30 cellular contexts compared by ENCODE assay signal in genomic region chr17:17447264-17447663, GRCh38. TPM values are rescaled to one million over a fixed set of nuclear protein-coding genes. Genes with fewer than 3 reads are reported as not detected.
DNase-seq lines count a peak whose midpoint lies in the region; ATAC-seq, FAIRE-seq and TF ChIP-seq lines count a peak whose summit lies in the region.
"Had no signal": no experiment of that assay in that cellular context is flagged by ENCODE, and none has a peak within 500 bp of the region (broad histone marks: within the 10 kb centered on the region; RNA-seq: fewer than 3 reads in every experiment).

No MANE protein-coding gene starts in this region.

- H3K4me3 Mint-ChIP-seq in stimulated activated memory B cell treated with anti-CD40 and anti-IgM and Interleukin-4, amounts not matched to agents 10 μg/mL and 1 μg/mL and 100 μg/mL, for 72 hours = no peak overlapping the region
- H3K4me3 Mint-ChIP-seq: activated CD8-positive, alpha-beta T cell treated with anti-CD3 and anti-CD28 coated beads for 36 hours; activated naive CD4-positive, alpha-beta T cell treated with anti-CD3 and anti-CD28 coated beads, Interleukin-2, amount 10 ng/mL, durations not matched to agents 7 days and 5 days; CD8-positive, alpha-beta memory T cell; mesothelial cell of epicardium had no signal

- CTCF ChIA-PET in PC-9 (lab: Charles Lee) (no interaction called here), HepG2 (lab: Yijun Ruan, JAX; ENCODE audit: low intra/inter-chr PET ratio, low total read pairs) (no interaction called here)

- H2AFZ ChIP-seq in PC-9 = no peak overlapping the region
- H2AFZ ChIP-seq in HepG2 (ENCODE audit: low read length) = no peak overlapping the region
- H2AFZ ChIP-seq: hepatocyte had no signal

- 0 out of 4 replicates have a peak, but pooled peaks of 1 of the 2 experiments have one; percentile 23 for TF ChIP-seq EP300 in HepG2 (IDR thresholded peaks at IDR 0.05; ENCODE audit: low read depth in 2 of 2, low read length in 2 of 2)
- TF ChIP-seq EP300 in HepG2 (CRISPR knock-in tag; IDR thresholded peaks at IDR 0.05; ENCODE audit: borderline replicate concordance) = no peak

- no TSS peak for BruUV-seq in PC-9 (replicated peaks; lab: Mats Ljungman, UMichigan)
- no TSS peak for BruUV-seq in HepG2 (replicated peaks; lab: Mats Ljungman, UMichigan)

- H3K27me3 Mint-ChIP-seq in stimulated activated memory B cell treated with anti-CD40 and anti-IgM and Interleukin-4, amounts not matched to agents 10 μg/mL and 1 μg/mL and 100 μg/mL, for 72 hours = peaks cover 69% of the 10 kb centered on the region

- no peak overlapping the region for H3K9ac ChIP-seq in BLaER1
- H3K9ac ChIP-seq in HepG2 (ENCODE audit: insufficient read depth, low read depth, low read length) = peak overlapping the region; percentile 62

- H3K9me2 ChIP-seq in PC-9 (ENCODE audit: insufficient read depth) = no peaks in the 10 kb centered on the region

- no peak for TF ChIP-seq RAD21 in HepG2 (CRISPR knock-in tag; IDR thresholded peaks at IDR 0.05)

- H3K4me2 ChIP-seq in BLaER1 = peak overlapping the region; percentile 70
- peak overlapping the region; percentile 39 for H3K4me2 ChIP-seq in PC-9
- peak overlapping the region; percentile 84 for H3K4me2 ChIP-seq in HepG2 (ENCODE audit: low read depth, low read length)

- no peak for FAIRE-seq in HepG2 (lab: Jason Lieb, UNC)
- FAIRE-seq: GM12892, RCC 7860 had no signal

- in situ Hi-C loops in HepG2 (cut with HindIII; ENCODE audit: extremely low pct_ligation_motif_present, low pct_unique_long_range_greater_than_20kb) = loop anchor here (5.0 kb wide), 1 partner anchor 90 kb away; no protein-coding TSS in a partner anchor

- intact Hi-C loops in PC-9 (cut with micrococcal nuclease; ENCODE audit: unreplicated experiment) = no loop called here
- intact Hi-C loops in HepG2 (cut with micrococcal nuclease; ENCODE audit: unreplicated experiment) = loop anchor here (5.0 kb wide), 1 partner anchor 50 kb away; the partner anchor contains the start of gene RASD1
- intact Hi-C loops in spleen (cut with DNase I; ENCODE audit: low total_unique reads) = no loop called here

- POLR2A ChIA-PET in PC-9 (lab: Charles Lee; ENCODE audit: unreplicated experiment) (no interaction called here), HepG2 (lab: Yijun Ruan, JAX) (interaction anchor here (0.6 to 5.2 kb wide), 11 partner anchors 12 to 91 kb away, joined by 3 to 57 read pairs (median 5); partner anchors contain the start of gene RASD1)

- H3K27me3 ChIP-seq in BLaER1 (no peaks in the 10 kb centered on the region), PC-9 (ENCODE audit: insufficient read depth, low read depth) (peaks cover 48% of the 10 kb centered on the region), HepG2 (ENCODE audit: control insufficient read depth in 1 of 2, insufficient read depth in 2 of 2, low read length in 2 of 2) (0 out of 5 replicates have a peak, but pooled peaks cover 0 to 13% of the 10 kb centered on the region in 2 experiments), spleen (replicated peaks in 1 of 7) (no peaks in the 10 kb centered on the region)
- H3K27me3 ChIP-seq: brain microvascular endothelial cell, hepatocyte, neutrophil, sigmoid colon, upper lobe of left lung had no signal

- no peak for TF ChIP-seq CTCF in PC-9 (conservative IDR thresholded peaks at IDR 0.05)
- TF ChIP-seq CTCF in HepG2 (CRISPR knock-in tag; IDR thresholded peaks at IDR 0.05) = no peak
- no peak for TF ChIP-seq CTCF in spleen (IDR thresholded peaks at IDR 0.05 in 8 of 11, conservative IDR thresholded peaks at IDR 0.05 in 3 of 11)

- H3K4me1 ChIP-seq in BLaER1 (peaks cover 35% of the 10 kb centered on the region), PC-9 (replicated peaks; ENCODE audit: insufficient read depth) (peaks cover 47% of the 10 kb centered on the region), HepG2 (ENCODE audit: insufficient read depth, low read length) (peaks cover 86% of the 10 kb centered on the region), spleen (peaks cover 0 to 21% (median 3%) of the 10 kb centered on the region in 6 donors)
- H3K4me1 ChIP-seq: HAP-1, psoas muscle, sigmoid colon had no signal

- DNase-seq in PC-9 (no peak), HepG2 (ENCODE audit: low spot score) (no peak), spleen (no peak), T-helper 9 cell (no peak), NCI-H1105 (lab: John Stamatoyannopoulos, UW) (no peak), NCI-H526 treated with DMSO at 0.1 percent for 48 hours (lab: John Stamatoyannopoulos, UW) (no peak)
- DNase-seq: activated CD8-positive, alpha-beta memory T cell treated with anti-CD3 and anti-CD28 coated beads, Interleukin-2, amount 50 U/mL, for 48 hours; activated CD8-positive, alpha-beta T cell treated with anti-CD3 and anti-CD28 coated beads for 36 hours; activated naive CD4-positive, alpha-beta T cell treated with anti-CD3 and anti-CD28 coated beads, Interleukin-2, amount 10 ng/mL, durations not matched to agents 7 days and 5 days; brain microvascular endothelial cell; CD8-positive, alpha-beta memory T cell; Kasumi-1; left colon; NCI-H1436 treated with DMSO at 0.1 percent for 48 hours; NCI-H226; NCI-H748 treated with DMSO at 0.1 percent for 48 hours; psoas muscle; sigmoid colon; stimulated activated CD4-positive, alpha-beta T cell treated with anti-CD3 and anti-CD28 coated beads, Interleukin-4, amount 100 ng/mL, for 1 hour; T-helper 2 cell had no signal

- H3K9me3 Mint-ChIP-seq in stimulated activated memory B cell treated with anti-CD40 and anti-IgM and Interleukin-4, amounts not matched to agents 10 μg/mL and 1 μg/mL and 100 μg/mL, for 72 hours = peaks cover 4% of the 10 kb centered on the region
- H3K9me3 Mint-ChIP-seq: activated CD8-positive, alpha-beta T cell treated with anti-CD3 and anti-CD28 coated beads for 36 hours; activated naive CD4-positive, alpha-beta T cell treated with anti-CD3 and anti-CD28 coated beads, Interleukin-2, amount 10 ng/mL, durations not matched to agents 7 days and 5 days; CD8-positive, alpha-beta memory T cell; mesothelial cell of epicardium had no signal

- no peaks in the 10 kb centered on the region for H3K36me3 ChIP-seq in BLaER1
- H3K36me3 ChIP-seq in PC-9 (ENCODE audit: low read depth) = no peaks in the 10 kb centered on the region
- H3K36me3 ChIP-seq in HepG2 (replicated peaks in 1 of 2; ENCODE audit: control insufficient read depth in 1 of 2, insufficient read depth in 2 of 2, low read length in 2 of 2) = no peaks in the 10 kb centered on the region
- no peaks in the 10 kb centered on the region for H3K36me3 ChIP-seq in spleen
- H3K36me3 ChIP-seq: brain microvascular endothelial cell, HAP-1, neutrophil, sigmoid colon, upper lobe of left lung had no signal

- H3F3A ChIP-seq in PC-9 (ENCODE audit: insufficient read depth, low read depth) = peaks cover 37% of the 10 kb centered on the region

- H3K27ac ChIP-seq in BLaER1 (no peak overlapping the region), PC-9 (no peak overlapping the region), HepG2 (ENCODE audit: extremely low read length, insufficient read depth, low read length) (peak overlapping the region; percentile 65), spleen (peak overlapping the region in 6 of 8 donors; percentile 60 to 79 (median 73))
- H3K27ac ChIP-seq: brain microvascular endothelial cell, HL-60, neutrophil, psoas muscle, sigmoid colon had no signal

- H3K4me1 Mint-ChIP-seq in stimulated activated memory B cell treated with anti-CD40 and anti-IgM and Interleukin-4, amounts not matched to agents 10 μg/mL and 1 μg/mL and 100 μg/mL, for 72 hours = peaks cover 7% of the 10 kb centered on the region
- H3K4me1 Mint-ChIP-seq: activated naive CD4-positive, alpha-beta T cell treated with anti-CD3 and anti-CD28 coated beads, Interleukin-2, amount 10 ng/mL, durations not matched to agents 7 days and 5 days; CD8-positive, alpha-beta memory T cell had no signal

- no peak overlapping the region for H3K27ac Mint-ChIP-seq in stimulated activated memory B cell treated with anti-CD40 and anti-IgM and Interleukin-4, amounts not matched to agents 10 μg/mL and 1 μg/mL and 100 μg/mL, for 72 hours
- H3K27ac Mint-ChIP-seq: activated CD8-positive, alpha-beta T cell treated with anti-CD3 and anti-CD28 coated beads for 36 hours; activated naive CD4-positive, alpha-beta T cell treated with anti-CD3 and anti-CD28 coated beads, Interleukin-2, amount 10 ng/mL, durations not matched to agents 7 days and 5 days; mesothelial cell of epicardium had no signal

- H3K9me3 ChIP-seq in BLaER1 (no peaks in the 10 kb centered on the region), PC-9 (ENCODE audit: insufficient read depth, low read depth) (no peaks in the 10 kb centered on the region), HepG2 (ENCODE audit: low read length) (no peaks in the 10 kb centered on the region), spleen (no peaks in the 10 kb centered on the region)
- H3K9me3 ChIP-seq: HAP-1, neutrophil, psoas muscle, sigmoid colon, upper lobe of left lung had no signal

- WGBS in HepG2 (ENCODE audit: low lambda C conversion rate) = 20% methylated on average over 2 of the region's 5 CpGs
- 74 to 84% (median 79%) methylated on average over 5 of the region's 5 CpGs for WGBS in spleen, 5 donors

- no peak overlapping the region for H3K4me3 ChIP-seq in BLaER1
- no peak overlapping the region for H3K4me3 ChIP-seq in PC-9
- peak overlapping the region in 1 of 3 experiments; percentile 49; a peak in 2 of 6 replicates for H3K4me3 ChIP-seq in HepG2 (replicated peaks in 1 of 3; ENCODE audit: insufficient read depth in 1 of 3, low read depth in 2 of 3, low read length in 3 of 3)
- H3K4me3 ChIP-seq in spleen = no peak overlapping the region
- H3K4me3 ChIP-seq: HAP-1, hepatocyte, psoas muscle, sigmoid colon, upper lobe of left lung had no signal

- H3K79me2 ChIP-seq in PC-9 (ENCODE audit: low read depth) (no peaks in the 10 kb centered on the region), HepG2 (ENCODE audit: insufficient read depth, low read length) (no peaks in the 10 kb centered on the region)
- H3K79me2 ChIP-seq: hepatocyte had no signal

- no peaks in the 10 kb centered on the region for H4K20me1 ChIP-seq in BLaER1
- no peaks in the 10 kb centered on the region for H4K20me1 ChIP-seq in PC-9 (ENCODE audit: insufficient read depth)
- no peaks in the 10 kb centered on the region for H4K20me1 ChIP-seq in HepG2 (ENCODE audit: insufficient read depth, low read length)

- H3K36me3 Mint-ChIP-seq in stimulated activated memory B cell treated with anti-CD40 and anti-IgM and Interleukin-4, amounts not matched to agents 10 μg/mL and 1 μg/mL and 100 μg/mL, for 72 hours = peaks cover 6% of the 10 kb centered on the region
- H3K36me3 Mint-ChIP-seq: activated naive CD4-positive, alpha-beta T cell treated with anti-CD3 and anti-CD28 coated beads, Interleukin-2, amount 10 ng/mL, durations not matched to agents 7 days and 5 days; mesothelial cell of epicardium had no signal

- peak; percentile 15 for ATAC-seq in HepG2
- no peak for ATAC-seq in stimulated activated memory B cell treated with anti-CD40 and anti-IgM and Interleukin-4, amounts not matched to agents 10 μg/mL and 1 μg/mL and 100 μg/mL, for 72 hours
- ATAC-seq: activated CD8-positive, alpha-beta T cell treated with anti-CD3 and anti-CD28 coated beads for 36 hours; left colon had no signal

- TF ChIP-seq POLR2A in HepG2 (IDR thresholded peaks at IDR 0.05; ENCODE audit: insufficient read depth in 1 of 2, low read depth in 2 of 2, low read length in 2 of 2) (no peak), spleen (IDR thresholded peaks at IDR 0.05) (no peak)

RNA-seq across cellular contexts. Expression of gene MED9, which starts 29.5 kb away (rescaled TPM):
- total RNA-seq in PC-9 (2021) = 14.6 and 15.8 TPM in 2 replicates
- total RNA-seq in HepG2 (2016; rRNA removed; fragmentation: Illumina TruSeq; extraction: Trizol) = 11.7 and 15.1 TPM in 2 replicates
- total RNA-seq in HepG2 (2016; cell fraction: cytosol; rRNA removed; fragmentation: Illumina TruSeq; extraction: Trizol; ENCODE audit: low read depth) = 4.0 and 4.2 TPM in 2 replicates
- total RNA-seq in HepG2 (2016; cell fraction: insoluble cytoplasmic fraction; rRNA removed; fragmentation: Illumina TruSeq; extraction: Trizol) = 11.7 and 14.4 TPM in 2 replicates
- 9.8 and 10.7 TPM in 2 replicates for total RNA-seq in HepG2 (2016; cell fraction: membrane; rRNA removed; fragmentation: Illumina TruSeq; extraction: Trizol)
- 10.8 and 11.7 TPM in 2 replicates for total RNA-seq in HepG2 (2016; cell fraction: nucleus; rRNA removed; fragmentation: Illumina TruSeq; extraction: Trizol)
- polyA plus RNA-seq in HepG2 (2011; rRNA removed) = 11.9 and 14.4 TPM in 2 replicates
- 18.3 and 21.5 TPM in 2 replicates for polyA plus RNA-seq in HepG2 (2011; cell fraction: cytosol; rRNA removed)
- polyA plus RNA-seq in HepG2 (2011; cell fraction: nucleus; rRNA removed) = 15.4 and 17.5 TPM in 2 replicates
- 9.2 and 11.4 TPM in 2 replicates for polyA plus RNA-seq in HepG2 (2012)
- 3.0 and 3.1 TPM in 2 replicates for polyA plus RNA-seq in HepG2 (2016; cell fraction: cytosol; fragmentation: Illumina TruSeq; extraction: Trizol; ENCODE audit: low read depth)
- polyA plus RNA-seq in HepG2 (2016; cell fraction: insoluble cytoplasmic fraction; fragmentation: Illumina TruSeq; extraction: Trizol; ENCODE audit: low read depth) = 11.2 and 12.0 TPM in 2 replicates
- polyA plus RNA-seq in HepG2 (2016; cell fraction: membrane; fragmentation: Illumina TruSeq; extraction: Trizol; ENCODE audit: low read depth) = 6.4 and 7.0 TPM in 2 replicates
- 11.4 and 12.6 TPM in 2 replicates for polyA plus RNA-seq in HepG2 (2016; cell fraction: nucleus; fragmentation: Illumina TruSeq; extraction: Trizol; ENCODE audit: insufficient read depth, low read depth)
- polyA minus RNA-seq in HepG2 (2011; rRNA and poly(A)+ RNA removed; ENCODE audit: low replicate concordance) = 21.1 and 25.1 TPM in 2 replicates
- polyA minus RNA-seq in HepG2 (2011; cell fraction: cytosol; rRNA and poly(A)+ RNA removed) = 9.8 and 9.9 TPM in 2 replicates
- polyA minus RNA-seq in HepG2 (2011; cell fraction: nucleus; rRNA and poly(A)+ RNA removed) = 24.2 and 25.4 TPM in 2 replicates
- total RNA-seq in spleen = 10 to 100 TPM; 13.8 to 19.2 (median 16.6) TPM
- polyA plus RNA-seq in spleen = 10 to 100 TPM in 2 of 3 donors, 1 to 10 TPM in 1; 8.5 to 13.7 (median 10.3) TPM

RNA-seq across cellular contexts. Expression of gene RASD1, which starts 48.9 kb away (rescaled TPM):
- total RNA-seq in PC-9 (2021) (1.0 and 1.2 TPM in 2 replicates), HepG2 (2016; rRNA removed; fragmentation: Illumina TruSeq; extraction: Trizol) (1.4 and 1.6 TPM in 2 replicates), spleen (10 to 100 TPM in 5 of 7 donors, 1 to 10 TPM in 2; 6.6 to 52.3 (median 13.1) TPM)
- total RNA-seq in HepG2 (2016; cell fraction: cytosol; rRNA removed; fragmentation: Illumina TruSeq; extraction: Trizol; ENCODE audit: low read depth) = 0.71 and 0.91 TPM in 2 replicates
- 1.4 and 1.9 TPM in 2 replicates for total RNA-seq in HepG2 (2016; cell fraction: insoluble cytoplasmic fraction; rRNA removed; fragmentation: Illumina TruSeq; extraction: Trizol)
- 1.5 and 1.7 TPM in 2 replicates for total RNA-seq in HepG2 (2016; cell fraction: membrane; rRNA removed; fragmentation: Illumina TruSeq; extraction: Trizol)
- 0.99 and 1.1 TPM in 2 replicates for total RNA-seq in HepG2 (2016; cell fraction: nucleus; rRNA removed; fragmentation: Illumina TruSeq; extraction: Trizol)
- polyA plus RNA-seq in HepG2 (2011; rRNA removed) (4.2 and 8.9 TPM in 2 replicates), spleen (1 to 10 TPM; 2.9 to 7.9 (median 3.3) TPM)
- 4.3 and 4.7 TPM in 2 replicates for polyA plus RNA-seq in HepG2 (2011; cell fraction: cytosol; rRNA removed)
- 6.6 and 7.6 TPM in 2 replicates for polyA plus RNA-seq in HepG2 (2011; cell fraction: nucleus; rRNA removed)
- 2.1 and 6.2 TPM in 2 replicates for polyA plus RNA-seq in HepG2 (2012)
- polyA plus RNA-seq in HepG2 (2016; cell fraction: cytosol; fragmentation: Illumina TruSeq; extraction: Trizol; ENCODE audit: low read depth) = 0.32 and 0.38 TPM in 2 replicates
- polyA plus RNA-seq in HepG2 (2016; cell fraction: insoluble cytoplasmic fraction; fragmentation: Illumina TruSeq; extraction: Trizol; ENCODE audit: low read depth) = 1.7 and 1.8 TPM in 2 replicates
- polyA plus RNA-seq in HepG2 (2016; cell fraction: membrane; fragmentation: Illumina TruSeq; extraction: Trizol; ENCODE audit: low read depth) = 0.63 and 0.72 TPM in 2 replicates
- polyA plus RNA-seq in HepG2 (2016; cell fraction: nucleus; fragmentation: Illumina TruSeq; extraction: Trizol; ENCODE audit: insufficient read depth, low read depth) = 2.7 and 3.4 TPM in 2 replicates
- 3.9 and 12.1 TPM in 2 replicates for polyA minus RNA-seq in HepG2 (2011; rRNA and poly(A)+ RNA removed; ENCODE audit: low replicate concordance)
- 6.2 and 6.6 TPM in 2 replicates for polyA minus RNA-seq in HepG2 (2011; cell fraction: cytosol; rRNA and poly(A)+ RNA removed)
- polyA minus RNA-seq in HepG2 (2011; cell fraction: nucleus; rRNA and poly(A)+ RNA removed) = 1.7 and 3.1 TPM in 2 replicates

Comparison
In these comparisons a context has a peak if more than half of its experiments do, and no peak if none do; other contexts are left out.
1. H3K27ac ChIP-seq: peak in HepG2 (single experiment) and spleen (6 of 8); none in BLaER1 (single experiment) and PC-9 (single experiment).
2. Peak in every context shown above with its lines, with median percentiles within 50 percentile points of each other: H3K4me2 ChIP-seq.